8 cellular contexts compared by ENCODE assay signal in genomic region chr4:1711055-1711905, GRCh38. TPM values are rescaled to one million over a fixed set of nuclear protein-coding genes. Genes with fewer than 3 reads are reported as not detected.
DNase-seq lines count a peak whose midpoint lies in the region; ATAC-seq and TF ChIP-seq lines count a peak whose summit lies in the region.

No MANE protein-coding gene starts in this region.

- H2AFZ ChIP-seq in neuronal stem cell (ENCODE audit: low read length) = peak overlapping the region; percentile 99

- H4K8ac ChIP-seq in neuronal stem cell (ENCODE audit: low read depth, low read length) = no peak overlapping the region

- peak overlapping the region; percentile 99 for H2AK5ac ChIP-seq in neuronal stem cell (ENCODE audit: low read depth, low read length)

- peak overlapping the region; percentile 85 for H3K27ac Mint-ChIP-seq in activated naive CD4-positive, alpha-beta T cell treated with anti-CD3 and anti-CD28 coated beads for 36 hours
- peak overlapping the region; percentile 87 for H3K27ac Mint-ChIP-seq in glutamatergic neuron (ENCODE audit: unreplicated experiment)

- H3K23ac ChIP-seq in neuronal stem cell (ENCODE audit: low read depth, low read length, poor library complexity) = peak overlapping the region; percentile 83

- H3K4me3 ChIP-seq in neuronal stem cell (ENCODE audit: low read length in 2 of 2) = peak overlapping the region; percentile 93 to 95

- DNase-seq in CD1c-positive myeloid dendritic cell (ENCODE audit: extremely low spot score) (peak; percentile 38), glutamatergic neuron (peak; percentile 45), neuronal stem cell (ENCODE audit: low spot score) (no peak), LoVo (ENCODE audit: low spot score) (no peak), NCI-H1105 treated with DMSO at 0.1 percent for 48 hours (lab: John Stamatoyannopoulos, UW) (no peak)
- DNase-seq in activated naive CD4-positive, alpha-beta T cell treated with anti-CD3 and anti-CD28 coated beads for 36 hours = peak; percentile 54

- H3K27ac ChIP-seq in neuronal stem cell (replicated peaks; ENCODE audit: low read length) = no peak overlapping the region

- no CpG with 5 or more reads among the region's 61 CpGs for WGBS in neuronal stem cell (ENCODE audit: extremely low coverage in 2 of 2, insufficient read length in 2 of 2, insufficient replicate concordance in 1 of 2), 2 donors

- no peaks in the 10 kb centered on the region for H3K9me3 Mint-ChIP-seq in activated naive CD4-positive, alpha-beta T cell treated with anti-CD3 and anti-CD28 coated beads for 36 hours
- peaks cover 7% of the 10 kb centered on the region for H3K9me3 Mint-ChIP-seq in glutamatergic neuron (ENCODE audit: unreplicated experiment)

- intact Hi-C loops in activated naive CD4-positive, alpha-beta T cell treated with anti-CD3 and anti-CD28 coated beads for 36 hours (cut with micrococcal nuclease) = loop anchor here (1.0 to 5.0 kb wide), 3 partner anchors 18 to 531 kb away; partner anchors contain the start of genes HAUS3 and POLN

- H3K27me3 Mint-ChIP-seq in activated naive CD4-positive, alpha-beta T cell treated with anti-CD3 and anti-CD28 coated beads for 36 hours (ENCODE audit: low read depth) = no peaks in the 10 kb centered on the region
- peaks cover 12% of the 10 kb centered on the region for H3K27me3 Mint-ChIP-seq in glutamatergic neuron (ENCODE audit: unreplicated experiment)

- peak overlapping the region; percentile 84 for H3K4me2 ChIP-seq in neuronal stem cell (ENCODE audit: insufficient read depth, low read length, poor library complexity, severe bottlenecking)

- peaks cover 10% of the 10 kb centered on the region for H3K79me1 ChIP-seq in neuronal stem cell (ENCODE audit: low read depth, low read length)

- H2BK12ac ChIP-seq in neuronal stem cell (ENCODE audit: low read length) = peak overlapping the region; percentile 98

- H3K4ac ChIP-seq in neuronal stem cell (ENCODE audit: low read length) = no peak overlapping the region

- H3K4me3 Mint-ChIP-seq in activated naive CD4-positive, alpha-beta T cell treated with anti-CD3 and anti-CD28 coated beads for 36 hours = peak overlapping the region; percentile 91
- peak overlapping the region; percentile 99 for H3K4me3 Mint-ChIP-seq in glutamatergic neuron (ENCODE audit: unreplicated experiment)

- H2BK15ac ChIP-seq in neuronal stem cell (ENCODE audit: low read length) = peak overlapping the region; percentile 91

- TF ChIP-seq RAD21 in Ishikawa (IDR thresholded peaks at IDR 0.05; ENCODE audit: low read depth) = no peak

- H3K14ac ChIP-seq in neuronal stem cell (ENCODE audit: low read length) = peak overlapping the region; percentile 94

- H3K36me3 Mint-ChIP-seq in activated naive CD4-positive, alpha-beta T cell treated with anti-CD3 and anti-CD28 coated beads for 36 hours (ENCODE audit: low read depth) = peaks cover 62% of the 10 kb centered on the region
- H3K36me3 Mint-ChIP-seq in glutamatergic neuron (ENCODE audit: unreplicated experiment) = no peaks in the 10 kb centered on the region

- H3K9me3 ChIP-seq in neuronal stem cell (replicated peaks in 1 of 2; ENCODE audit: control insufficient read depth in 2 of 2, insufficient read depth in 1 of 2, low read depth in 1 of 2, low read length in 2 of 2) = no peaks in the 10 kb centered on the region

- H3K36me3 ChIP-seq in neuronal stem cell (replicated peaks in 1 of 2; ENCODE audit: control insufficient read depth in 2 of 2, insufficient read depth in 2 of 2, low read length in 2 of 2) = peaks cover 10 to 59% of the 10 kb centered on the region in 2 donors

- peak overlapping the region; percentile 99 for H3K18ac ChIP-seq in neuronal stem cell (ENCODE audit: low read length)

- ATAC-seq in GM21360 (IDR thresholded peaks at IDR 0.05; ENCODE audit: unreplicated experiment) = peak; percentile 6

- no peak for TF ChIP-seq CTCF in glutamatergic neuron (IDR thresholded peaks at IDR 0.05; ENCODE audit: partially characterized antibody, unreplicated experiment)

- peak overlapping the region; percentile 94 for H2BK120ac ChIP-seq in neuronal stem cell (ENCODE audit: low read depth, low read length)

- CTCF ChIA-PET in activated naive CD4-positive, alpha-beta T cell treated with anti-CD3 and anti-CD28 coated beads for 36 hours (lab: Charles Lee) = interaction anchor here (1.3 to 7.3 kb wide), 2 partner anchors 10 to 17 kb away, joined by 3 to 77 read pairs; partner anchors contain the start of genes TACC3 and TMEM129

- TF ChIP-seq EP300 in Ishikawa (IDR thresholded peaks at IDR 0.05; ENCODE audit: borderline replicate concordance) = no peak

- H3K9ac ChIP-seq in neuronal stem cell (ENCODE audit: low read depth, low read length, poor library complexity) = peak overlapping the region; percentile 97

- peak overlapping the region; percentile 96 for H2BK5ac ChIP-seq in neuronal stem cell (ENCODE audit: low read length)

- peaks cover 13 to 16% of the 10 kb centered on the region in 2 donors for H3K4me1 ChIP-seq in neuronal stem cell (ENCODE audit: control insufficient read depth in 2 of 2, insufficient read depth in 1 of 2, low read depth in 1 of 2, low read length in 2 of 2)

- H3K27me3 ChIP-seq in neuronal stem cell (ENCODE audit: control insufficient read depth in 3 of 3, insufficient read depth in 3 of 3, low read depth in 1 of 3, low read length in 3 of 3) = no peaks in the 10 kb centered on the region

- peaks cover 67% of the 10 kb centered on the region for H3K4me1 Mint-ChIP-seq in activated naive CD4-positive, alpha-beta T cell treated with anti-CD3 and anti-CD28 coated beads for 36 hours (ENCODE audit: low read depth)
- H3K4me1 Mint-ChIP-seq in glutamatergic neuron (ENCODE audit: low read depth, unreplicated experiment) = peaks cover 13% of the 10 kb centered on the region

- H4K91ac ChIP-seq in neuronal stem cell (ENCODE audit: low read depth, low read length, poor library complexity) = no peak overlapping the region

TF ChIP-seq in Ishikawa, 13 proteins besides CTCF, POLR2A, EP300 and RAD21:
- TF ChIP-seq EGR1 (IDR thresholded peaks at IDR 0.05) (no peak), ZBTB7A (IDR thresholded peaks at IDR 0.05; ENCODE audit: low read depth) (peak; percentile 67), MAX (IDR thresholded peaks at IDR 0.05) (peak; percentile 23; the same call in 1 of the 2 replicates)

RNA-seq across cellular contexts. Expression of gene SLBP, which starts 0.8 kb away (rescaled TPM):
- 10 to 100 TPM; 75.4 to 77.1 TPM for total RNA-seq in activated naive CD4-positive, alpha-beta T cell treated with anti-CD3 and anti-CD28 coated beads for 36 hours
- total RNA-seq in glutamatergic neuron (ENCODE audit: unreplicated experiment) = 25.0 TPM
- polyA plus RNA-seq in neuronal stem cell (2013, experiment 1 of 2) = 44.6 TPM
- 44.5 TPM for polyA plus RNA-seq in neuronal stem cell (2013, experiment 2 of 2)

RNA-seq across cellular contexts. Expression of gene TMEM129, which starts 9.8 kb away (rescaled TPM):
- total RNA-seq in activated naive CD4-positive, alpha-beta T cell treated with anti-CD3 and anti-CD28 coated beads for 36 hours = 10 to 100 TPM; 19.0 to 19.8 TPM
- total RNA-seq in glutamatergic neuron (ENCODE audit: unreplicated experiment) = 23.8 TPM
- polyA plus RNA-seq in neuronal stem cell (2013, experiment 1 of 2) = 28.3 TPM
- 26.4 TPM for polyA plus RNA-seq in neuronal stem cell (2013, experiment 2 of 2)

RNA-seq across cellular contexts. Expression of gene TACC3, which starts 10.0 kb away (rescaled TPM):
- 100 to 1,000 TPM; 246 to 264 TPM for total RNA-seq in activated naive CD4-positive, alpha-beta T cell treated with anti-CD3 and anti-CD28 coated beads for 36 hours
- total RNA-seq in glutamatergic neuron (ENCODE audit: unreplicated experiment) = 23.0 TPM
- 110 TPM for polyA plus RNA-seq in neuronal stem cell (2013, experiment 1 of 2)
- 108 TPM for polyA plus RNA-seq in neuronal stem cell (2013, experiment 2 of 2)

RNA-seq across cellular contexts. Expression of gene FAM53A, which starts 27.2 kb away (rescaled TPM):
- total RNA-seq in activated naive CD4-positive, alpha-beta T cell treated with anti-CD3 and anti-CD28 coated beads for 36 hours = 1 to 10 TPM; 2.6 to 3.0 TPM
- 1.1 TPM for total RNA-seq in glutamatergic neuron (ENCODE audit: unreplicated experiment)
- polyA plus RNA-seq in neuronal stem cell (2013, experiment 1 of 2) = 2.0 TPM
- 1.3 TPM for polyA plus RNA-seq in neuronal stem cell (2013, experiment 2 of 2)

Comparison
In these comparisons a context has a peak if more than half of its experiments do, and no peak if none do; other contexts are left out.
1. DNase-seq: peak in CD1c-positive myeloid dendritic cell (single experiment), activated naive CD4-positive, alpha-beta T cell treated with anti-CD3 and anti-CD28 coated beads for 36 hours (single experiment) and glutamatergic neuron (single experiment); none in neuronal stem cell (single experiment), LoVo (single experiment) and NCI-H1105 treated with DMSO at 0.1 percent for 48 hours (single experiment).
2. RNA of gene TACC3, which starts 10.0 kb away (total RNA-seq): 246 to 264 TPM in activated naive CD4-positive, alpha-beta T cell treated with anti-CD3 and anti-CD28 coated beads for 36 hours; 23.0 TPM in glutamatergic neuron (single experiment); every median in the first group is over 10 times any median in the second.